ENCODE assay signal across 7 cellular contexts in genomic region chr3:158659454-158660237, GRCh38. TPM values are rescaled to one million over a fixed set of nuclear protein-coding genes. Genes with fewer than 3 reads are reported as not detected.
DNase-seq lines count a peak whose midpoint lies in the region; ATAC-seq and TF ChIP-seq lines count a peak whose summit lies in the region.

No MANE protein-coding gene starts in this region.

- no peak overlapping the region for H3K4me3 ChIP-seq in smooth muscle cell

- H3K9ac ChIP-seq in smooth muscle cell (ENCODE audit: low read depth), result no peak overlapping the region

- H3K36me3 ChIP-seq in smooth muscle cell (ENCODE audit: low read depth), result peaks cover 10% of the 10 kb centered on the region

- ATAC-seq in GM21717 (IDR thresholded peaks at IDR 0.05; ENCODE audit: unreplicated experiment), result peak; percentile 88

- DNase-seq in GM10248 (ENCODE audit: extremely low spot score) (peak; percentile 54), HuH-7 (ENCODE audit: low spot score) (peak; percentile 23), SK-MEL-5 (ENCODE audit: low read depth, low spot score) (peak; percentile 77), astrocyte of the hippocampus (ENCODE audit: low read depth, low spot score) (peak; percentile 77), hepatic stellate cell (ENCODE audit: low spot score) (peak; percentile 64), smooth muscle cell (lab: John Stamatoyannopoulos, UW; ENCODE audit: unreplicated experiment) (peak; percentile 2)

- no peaks in the 10 kb centered on the region for H3K9me3 ChIP-seq in smooth muscle cell (replicated peaks; ENCODE audit: low read depth)

- no peaks in the 10 kb centered on the region for H4K20me1 ChIP-seq in smooth muscle cell (ENCODE audit: low read depth)

- no peaks in the 10 kb centered on the region for H3K27me3 ChIP-seq in smooth muscle cell (ENCODE audit: low read depth)

- POLR2A ChIA-PET in GM10248 (lab: Yijun Ruan, JAX), result interaction anchor here (0.6 kb wide), 1 partner anchor 15 kb away, joined by 7 read pairs; the partner anchor contains the start of gene GFM1

- in situ Hi-C loops in SK-MEL-5 (cut with HindIII; ENCODE audit: low pct_unique_long_range_greater_than_20kb, low sequenced_read_pairs), result no loop called here

- no peaks in the 10 kb centered on the region for H3K4me1 ChIP-seq in smooth muscle cell (ENCODE audit: low read depth)

- WGBS in smooth muscle cell (ENCODE audit: low lambda C conversion rate), result 59% methylated on average over 7 of the region's 7 CpGs

- peak; percentile 73 for TF ChIP-seq CTCF in GM10248 (IDR thresholded peaks at IDR 0.05; ENCODE audit: control extremely low read depth, extremely low read depth, low read depth, missing control alignments)
- TF ChIP-seq CTCF in smooth muscle cell (IDR thresholded peaks at IDR 0.05; ENCODE audit: borderline replicate concordance, insufficient read depth, poor library complexity, severe bottlenecking), result peak; percentile 75

- H3K27ac ChIP-seq in smooth muscle cell (ENCODE audit: low read depth), result peak overlapping the region; percentile 30

- CTCF ChIA-PET in GM10248 (lab: Yijun Ruan, JAX), result interaction anchor here (0.7 to 7.8 kb wide), 29 partner anchors 11 to 507 kb away, joined by 3 to 125 read pairs (median 4); partner anchors contain the start of genes GFM1, LXN and MFSD1

- H3K79me2 ChIP-seq in smooth muscle cell (ENCODE audit: low read depth), result peaks cover 4% of the 10 kb centered on the region

- H3F3A ChIP-seq in smooth muscle cell (ENCODE audit: low read depth), result no peaks in the 10 kb centered on the region

- H3K4me2 ChIP-seq in smooth muscle cell, result no peak overlapping the region

- H2AFZ ChIP-seq in smooth muscle cell (ENCODE audit: low read depth), result no peak overlapping the region

RNA-seq across cellular contexts. Expression of gene LXN, which starts 12.8 kb away (rescaled TPM):
- 244 and 273 TPM in 2 replicates for total RNA-seq in SK-MEL-5 (2014; rRNA removed; shearing (Covaris generic))
- polyA plus RNA-seq in SK-MEL-5 (2015; cell fraction: cytosol; rRNA removed), result 99.4 and 108 TPM in 2 replicates
- 23.2 and 33.1 TPM in 2 replicates for polyA plus RNA-seq in SK-MEL-5 (2015; cell fraction: nucleus; rRNA removed)
- 28.4 and 34.2 TPM in 2 replicates for total RNA-seq in smooth muscle cell
- polyA plus RNA-seq in smooth muscle cell, result 23.2 and 30.4 TPM in 2 replicates

RNA-seq across cellular contexts. Expression of gene GFM1, which starts 15.3 kb away (rescaled TPM):
- 71.5 and 76.5 TPM in 2 replicates for total RNA-seq in SK-MEL-5 (2014; rRNA removed; shearing (Covaris generic))
- 45.9 and 69.0 TPM in 2 replicates for polyA plus RNA-seq in SK-MEL-5 (2015; cell fraction: cytosol; rRNA removed)
- polyA plus RNA-seq in SK-MEL-5 (2015; cell fraction: nucleus; rRNA removed), result 44.2 and 53.6 TPM in 2 replicates
- 34.9 and 40.8 TPM in 2 replicates for total RNA-seq in smooth muscle cell
- polyA plus RNA-seq in smooth muscle cell, result 19.4 and 20.4 TPM in 2 replicates

Comparison
In these comparisons a context has a peak if more than half of its experiments do, and no peak if none do; other contexts are left out.
1. DNase-seq: peak in every context shown above with its lines; median percentile 77 in SK-MEL-5; 77 in astrocyte of the hippocampus; 64 in hepatic stellate cell; 54 in GM10248; 23 in HuH-7; 2 in smooth muscle cell.